In genomic region chr6:39793528-39793927, GRCh38 we compare ENCODE assay signal across 12 cellular contexts. TPM values are rescaled to one million over a fixed set of nuclear protein-coding genes. Genes with fewer than 3 reads are reported as not detected.
A peak's percentile ranks its signal among the peaks of the same experiment; 100 is the strongest.
DNase-seq lines count a peak whose midpoint lies in the region; ATAC-seq and TF ChIP-seq lines count a peak whose summit lies in the region.
"Had no signal": no experiment of that assay in that cellular context is flagged by ENCODE, and none has a peak within 500 bp of the region (broad histone marks: within the 10 kb centered on the region; RNA-seq: fewer than 3 reads in every experiment).

No MANE protein-coding gene starts in this region.

- TF ChIP-seq POLR2A in esophagus squamous epithelium (IDR thresholded peaks at IDR 0.05) (no peak), thyroid gland (IDR thresholded peaks at IDR 0.05) (no peak)

- H3K27me3 ChIP-seq in ascending aorta, result no peaks in the 10 kb centered on the region
- H3K27me3 ChIP-seq in esophagus squamous epithelium, result peaks cover 0 to 53% (median 4%) of the 10 kb centered on the region in 4 donors
- no peaks in the 10 kb centered on the region for H3K27me3 ChIP-seq in osteoblast (ENCODE audit: insufficient read depth, low read length)
- H3K27me3 ChIP-seq in thyroid gland, result no peaks in the 10 kb centered on the region

- H3K4me1 ChIP-seq in ascending aorta (peaks cover 3 to 25% of the 10 kb centered on the region in 2 donors), esophagus squamous epithelium (peaks cover 0 to 33% (median 4%) of the 10 kb centered on the region in 3 donors), osteoblast (ENCODE audit: insufficient read depth, low read length) (peaks cover 26% of the 10 kb centered on the region), thyroid gland (peaks cover 26 to 42% of the 10 kb centered on the region in 2 donors)

- H2AFZ ChIP-seq in osteoblast (ENCODE audit: low read length), result peak overlapping the region; percentile 76

- H3K36me3 ChIP-seq in ascending aorta (no peaks in the 10 kb centered on the region), esophagus squamous epithelium (no peaks in the 10 kb centered on the region), osteoblast (ENCODE audit: insufficient read depth, low read length) (no peaks in the 10 kb centered on the region), thyroid gland (no peaks in the 10 kb centered on the region)

- peak overlapping the region; percentile 83 to 87 for H3K27ac ChIP-seq in ascending aorta
- H3K27ac ChIP-seq in esophagus squamous epithelium, result peak overlapping the region; percentile 70 to 90 (median 83)
- peak overlapping the region; percentile 46 for H3K27ac ChIP-seq in osteoblast (ENCODE audit: low read depth, low read length)
- H3K27ac ChIP-seq in thyroid gland, result peak overlapping the region in 2 of 3 donors; percentile 77 to 84

- no peak for ATAC-seq in HG03354 (IDR thresholded peaks at IDR 0.05; ENCODE audit: poor library complexity, severe bottlenecking, unreplicated experiment)
- ATAC-seq: CD8-positive, alpha-beta T cell; naive thymus-derived CD4-positive, alpha-beta T cell had no signal

- H3K9me3 ChIP-seq in ascending aorta (no peaks in the 10 kb centered on the region), esophagus squamous epithelium (no peaks in the 10 kb centered on the region), osteoblast (ENCODE audit: low read depth, low read length) (no peaks in the 10 kb centered on the region), thyroid gland (no peaks in the 10 kb centered on the region)
- H3K9me3 ChIP-seq: SK-N-SH had no signal

- WGBS in esophagus squamous epithelium, 2 donors, result 33 to 44% methylated on average over 4 to 5 of the region's 7 CpGs
- 60 to 62% methylated on average over 7 of the region's 7 CpGs for whole genome bisulfite sequencing in thyroid gland, 2 donors

- H3K4me2 ChIP-seq in osteoblast (ENCODE audit: insufficient read depth, low read length), result peak overlapping the region; percentile 92

- no peak for TF ChIP-seq CTCF in ascending aorta (IDR thresholded peaks at IDR 0.05)
- no peak for TF ChIP-seq CTCF in esophagus squamous epithelium (IDR thresholded peaks at IDR 0.05)
- TF ChIP-seq CTCF in osteoblast (IDR thresholded peaks at IDR 0.05; ENCODE audit: extremely low read depth, low read depth, low read length), result no peak
- TF ChIP-seq CTCF in thyroid gland (IDR thresholded peaks at IDR 0.05), result no peak

- peaks cover 16% of the 10 kb centered on the region for H3K79me2 ChIP-seq in osteoblast (ENCODE audit: insufficient read depth, low read length)

- DNase-seq in ascending aorta (ENCODE audit: low spot score in 2 of 2), result no peak
- no peak for DNase-seq in esophagus squamous epithelium (lab: John Stamatoyannopoulos, UW)
- peak; percentile 50 for DNase-seq in osteoblast (ENCODE audit: insufficient read length, low spot score, missing footprints)
- DNase-seq in thyroid gland, result no peak
- no peak for DNase-seq in NCI-H2081 treated with DMSO at 0.1 percent for 48 hours (lab: John Stamatoyannopoulos, UW)
- DNase-seq in NCI-H1930 (lab: John Stamatoyannopoulos, UW), result no peak
- no peak for DNase-seq in NCI-H526 (lab: John Stamatoyannopoulos, UW)
- DNase-seq: CD8-positive, alpha-beta T cell; naive thymus-derived CD4-positive, alpha-beta T cell; NCI-H146 had no signal

- peaks cover 5% of the 10 kb centered on the region for H4K20me1 ChIP-seq in osteoblast (ENCODE audit: insufficient read depth, low read length)

- intact Hi-C loops in ascending aorta (cut with DNase I) (loop anchor here (2.0 kb wide), 5 partner anchors 15 to 99 kb away; partner anchors contain the start of gene KIF6), esophagus squamous epithelium (cut with DNase I) (no loop called here), thyroid gland (cut with DNase I) (loop anchor here (10.0 kb wide), 1 partner anchor 429 kb away; no protein-coding TSS in a partner anchor)

- H3K4me3 ChIP-seq in ascending aorta, result peak overlapping the region; percentile 63 to 75
- H3K4me3 ChIP-seq in esophagus squamous epithelium, result peak overlapping the region; percentile 31 to 77 (median 56)
- H3K4me3 ChIP-seq in osteoblast (ENCODE audit: insufficient read depth, low read length), result peak overlapping the region; percentile 84
- H3K4me3 ChIP-seq in thyroid gland (replicated peaks in 1 of 3), result peak overlapping the region in 1 of 3 donors; percentile 62

RNA-seq across cellular contexts. Expression of gene DAAM2, which starts 1.4 kb away (rescaled TPM):
- total RNA-seq in ascending aorta (44.0 TPM), esophagus squamous epithelium (10 to 100 TPM in 2 of 4 donors, 1 to 10 TPM in 2; 3.7 to 55.9 (median 11.9) TPM), osteoblast (29.0 and 46.9 TPM in 2 replicates), thyroid gland (10 to 100 TPM; 17.8 to 37.0 (median 23.8) TPM)
- total RNA-seq: CD8-positive, alpha-beta T cell; naive thymus-derived CD4-positive, alpha-beta T cell had no signal
